ENCODE assay signal across 31 cellular contexts in genomic region chr17:11279776-11280344, GRCh38. TPM values are rescaled to one million over a fixed set of nuclear protein-coding genes. Genes with fewer than 3 reads are reported as not detected.
"Had no signal": no experiment of that assay in that cellular context is flagged by ENCODE, and none has a peak within 500 bp of the region (broad histone marks: within the 10 kb centered on the region; RNA-seq: fewer than 3 reads in every experiment).

No MANE protein-coding gene starts in this region.

- ATAC-seq: esophagus mucosa; gastrocnemius medialis; left colon; left ventricle myocardium superior; natural killer cell; psoas muscle; right cardiac atrium; stimulated activated effector memory CD8-positive, alpha-beta T cell treated with anti-CD3 and anti-CD28 coated beads, Interleukin-12 subunit alpha, Interleukin-12 subunit beta, amount 100 ng/mL, for 72 hours had no signal

- H3K4me1 ChIP-seq: gastrocnemius medialis, psoas muscle, sigmoid colon, tibial artery had no signal

- H3K4me3 Mint-ChIP-seq: endodermal cell; memory B cell; natural killer cell; neural crest cell; stimulated activated effector memory CD8-positive, alpha-beta T cell treated with anti-CD3 and anti-CD28 coated beads, Interleukin-12 subunit alpha, Interleukin-12 subunit beta, amount 100 ng/mL, for 72 hours; type B pancreatic cell had no signal

- DNase-seq: dorsolateral prefrontal cortex; effector CD8-positive, alpha-beta T cell; endodermal cell; foreskin fibroblast; gastrocnemius medialis; head of caudate nucleus; kidney glomerular epithelial cell; left colon; left ventricle myocardium superior; natural killer cell; psoas muscle; right cardiac atrium; sigmoid colon; stimulated activated CD4-positive, alpha-beta T cell treated with anti-CD3 and anti-CD28 coated beads, Interleukin-2, amount 100 ng/mL, for 24 hours; stimulated activated CD4-positive, alpha-beta T cell treated with anti-CD3 and anti-CD28 coated beads, Interleukin-4, amount 100 ng/mL, for 24 hours; stimulated activated naive CD4-positive, alpha-beta T cell treated with Interleukin-2 at 50 U/mL for 16 hours; substantia nigra; testis; tibial artery had no signal

- H3K27me3 ChIP-seq: dorsolateral prefrontal cortex, neutrophil, sigmoid colon, testis, tibial artery had no signal

- H3K9me3 ChIP-seq: gastrocnemius medialis, neutrophil, sigmoid colon, testis had no signal

- H3K27ac ChIP-seq: dorsolateral prefrontal cortex, epithelial cell of prostate, gastrocnemius medialis, neutrophil, psoas muscle, sigmoid colon, tibial artery had no signal

- H3K4me1 Mint-ChIP-seq: memory B cell; natural killer cell; neural crest cell; stimulated activated effector memory CD8-positive, alpha-beta T cell treated with anti-CD3 and anti-CD28 coated beads, Interleukin-12 subunit alpha, Interleukin-12 subunit beta, amount 100 ng/mL, for 72 hours had no signal

- H3K36me3 Mint-ChIP-seq: memory B cell; natural killer cell; stimulated activated effector memory CD8-positive, alpha-beta T cell treated with anti-CD3 and anti-CD28 coated beads, Interleukin-12 subunit alpha, Interleukin-12 subunit beta, amount 100 ng/mL, for 72 hours had no signal

- H3K27me3 Mint-ChIP-seq: memory B cell, type B pancreatic cell had no signal

- H3K36me3 ChIP-seq: gastrocnemius medialis, neutrophil, sigmoid colon, tibial artery had no signal

- H3K4me3 ChIP-seq: dorsolateral prefrontal cortex, gastrocnemius medialis, lung, psoas muscle, sigmoid colon, testis, tibial artery had no signal

- H3K27ac Mint-ChIP-seq: endodermal cell; memory B cell; natural killer cell; stimulated activated effector memory CD8-positive, alpha-beta T cell treated with anti-CD3 and anti-CD28 coated beads, Interleukin-12 subunit alpha, Interleukin-12 subunit beta, amount 100 ng/mL, for 72 hours; type B pancreatic cell had no signal

RNA-seq across cellular contexts. Expression of gene SHISA6, which starts 38.8 kb away (rescaled TPM):
- total RNA-seq: glomerular endothelial cell, mononuclear cell, natural killer cell, osteoblast, renal cortical epithelial cell had no signal
